In the genomic region with DNA sequence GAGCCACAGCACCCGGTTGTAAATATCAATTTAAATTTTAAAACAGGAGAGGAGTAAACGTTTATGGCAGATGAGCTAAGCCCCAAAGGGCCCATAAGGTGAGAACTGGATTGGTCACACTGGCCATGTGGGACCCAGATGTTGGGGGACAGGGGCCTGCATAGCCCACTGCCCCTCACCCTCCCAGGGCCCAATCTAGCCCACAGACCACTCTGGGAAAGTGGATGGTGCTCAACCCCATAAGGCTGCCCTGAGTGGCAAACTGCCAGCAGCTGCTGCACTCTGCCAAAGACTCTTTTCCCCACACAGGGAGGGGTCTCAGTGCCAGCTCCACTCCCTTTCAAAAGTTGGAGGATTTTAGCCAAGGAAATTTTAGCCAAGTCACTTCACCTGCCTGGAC, we compare ENCODE assay signal across 13 cellular contexts. TPM values are rescaled to one million over a fixed set of nuclear protein-coding genes. Genes with fewer than 3 reads are reported as not detected.
A peak's percentile ranks its signal among the peaks of the same experiment; 100 is the strongest.
DNase-seq lines count a peak whose midpoint lies in the region; ATAC-seq and TF ChIP-seq lines count a peak whose summit lies in the region.
"Had no signal": no experiment of that assay in that cellular context is flagged by ENCODE, and none has a peak within 500 bp of the region (broad histone marks: within the 10 kb centered on the region; RNA-seq: fewer than 3 reads in every experiment).

No MANE protein-coding gene starts in this region.

- POLR2A ChIA-PET in OCI-LY7 (lab: Charles Lee) = interaction anchor here (0.5 to 3.6 kb wide), 7 partner anchors 8 to 162 kb away, joined by 3 to 13 read pairs (median 4); no protein-coding TSS in a partner anchor

- H3F3A ChIP-seq in neural progenitor cell (ENCODE audit: low read depth) = no peaks in the 10 kb centered on the region

- peaks cover 20% of the 10 kb centered on the region for H3K36me3 Mint-ChIP-seq in neural progenitor cell

- H3K79me2 ChIP-seq in OCI-LY7 (ENCODE audit: insufficient read depth, low read depth, low read length) (peaks cover 94% of the 10 kb centered on the region), neural progenitor cell (ENCODE audit: low read depth) (peaks cover 58% of the 10 kb centered on the region)

- TF ChIP-seq POLR2A in heart left ventricle (IDR thresholded peaks at IDR 0.05) = no peak

- ATAC-seq in heart left ventricle = no peak
- no peak for ATAC-seq in GM18519 (IDR thresholded peaks at IDR 0.05; ENCODE audit: low FRiP score, unreplicated experiment)

- CTCF ChIA-PET in OCI-LY7 (lab: Charles Lee; ENCODE audit: unreplicated experiment) = interaction anchor here (0.6 to 2.4 kb wide), 3 partner anchors 8 to 19 kb away, joined by 3 to 9 read pairs (median 3); no protein-coding TSS in a partner anchor

- H3K9me3 Mint-ChIP-seq in neural progenitor cell = no peaks in the 10 kb centered on the region
- H3K9me3 Mint-ChIP-seq: activated CD4-positive, alpha-beta memory T cell treated with anti-CD3 and anti-CD28 coated beads for 36 hours had no signal

- no peak overlapping the region for H3K27ac Mint-ChIP-seq in neural progenitor cell

- peaks cover 27% of the 10 kb centered on the region for H3K4me1 Mint-ChIP-seq in neural progenitor cell

- no peak overlapping the region for H3K4me3 Mint-ChIP-seq in neural progenitor cell
- H3K4me3 Mint-ChIP-seq: activated CD4-positive, alpha-beta memory T cell treated with anti-CD3 and anti-CD28 coated beads for 36 hours had no signal

- H3K4me1 ChIP-seq in BLaER1 treated with 17β-estradiol and CSF1 and Interleukin-3, amounts not matched to agents 10 nM and 100 nM = peaks cover 86 to 100% (median 99%) of the 10 kb centered on the region in 10 experiments
- H3K4me1 ChIP-seq in OCI-LY7 (ENCODE audit: insufficient read depth, low read length, poor library complexity, severe bottlenecking) = peaks cover 79% of the 10 kb centered on the region
- H3K4me1 ChIP-seq in heart left ventricle = peaks cover 23 to 100% (median 96%) of the 10 kb centered on the region in 12 donors
- H3K4me1 ChIP-seq in rectal smooth muscle tissue (ENCODE audit: control insufficient read depth, insufficient read depth, low read length) = peaks cover 65% of the 10 kb centered on the region
- peaks cover 7% of the 10 kb centered on the region for H3K4me1 ChIP-seq in neural progenitor cell

- H3K27me3 ChIP-seq in BLaER1 treated with 17β-estradiol and CSF1 and Interleukin-3, amounts not matched to agents 10 nM and 100 nM = no peaks in the 10 kb centered on the region
- no peaks in the 10 kb centered on the region for H3K27me3 ChIP-seq in heart left ventricle
- H3K27me3 ChIP-seq in rectal smooth muscle tissue (ENCODE audit: control insufficient read depth, insufficient read depth, low read length) = no peaks in the 10 kb centered on the region
- no peaks in the 10 kb centered on the region for H3K27me3 ChIP-seq in neural progenitor cell
- H3K27me3 ChIP-seq: right lobe of liver had no signal

- peaks cover 26 to 97% (median 82%) of the 10 kb centered on the region in 11 experiments for H3K36me3 ChIP-seq in BLaER1 treated with 17β-estradiol and CSF1 and Interleukin-3, amounts not matched to agents 10 nM and 100 nM
- H3K36me3 ChIP-seq in OCI-LY7 (ENCODE audit: insufficient read depth, low read length) (peaks cover 92% of the 10 kb centered on the region), heart left ventricle (peaks cover 0 to 31% (median 15%) of the 10 kb centered on the region in 9 donors), rectal smooth muscle tissue (ENCODE audit: control insufficient read depth, insufficient read depth, low read length) (peaks cover 9% of the 10 kb centered on the region), neural progenitor cell (no peaks in the 10 kb centered on the region)

- no peak overlapping the region for H3K4me3 ChIP-seq in BLaER1 treated with 17β-estradiol and CSF1 and Interleukin-3, amounts not matched to agents 10 nM and 100 nM
- H3K4me3 ChIP-seq in OCI-LY7 (ENCODE audit: low read depth, low read length, poor library complexity, severe bottlenecking) = no peak overlapping the region
- H3K4me3 ChIP-seq in heart left ventricle = no peak overlapping the region
- no peak overlapping the region for H3K4me3 ChIP-seq in rectal smooth muscle tissue (ENCODE audit: low read length)
- H3K4me3 ChIP-seq in neural progenitor cell = no peak overlapping the region
- H3K4me3 ChIP-seq: right lobe of liver had no signal

- H3K27me3 Mint-ChIP-seq in neural progenitor cell (ENCODE audit: insufficient read depth, low read depth) = no peaks in the 10 kb centered on the region
- H3K27me3 Mint-ChIP-seq: activated CD4-positive, alpha-beta memory T cell treated with anti-CD3 and anti-CD28 coated beads for 36 hours had no signal

- intact Hi-C loops in OCI-LY7 (cut with micrococcal nuclease; ENCODE audit: unreplicated experiment) (no loop called here), heart left ventricle (cut with DNase I) (loop anchor here in 2 of 10 donors (5.0 kb wide), 1 partner anchor 43 kb away; the partner anchor contains the start of genes CCDC12 (in 2 of the 2) and NBEAL2 (in 2 of the 2))

- peaks cover 8 to 32% (median 27%) of the 10 kb centered on the region in 11 experiments for H3K9me3 ChIP-seq in BLaER1 treated with 17β-estradiol and CSF1 and Interleukin-3, amounts not matched to agents 10 nM and 100 nM (replicated peaks in 1 of 11)
- H3K9me3 ChIP-seq in OCI-LY7 (ENCODE audit: low read length) (no peaks in the 10 kb centered on the region), heart left ventricle (no peaks in the 10 kb centered on the region), neural progenitor cell (ENCODE audit: low read depth) (no peaks in the 10 kb centered on the region)
- H3K9me3 ChIP-seq: right lobe of liver had no signal

- DNase-seq in OCI-LY7 (ENCODE audit: low spot score) = no peak
- DNase-seq in heart left ventricle = no peak
- no peak for DNase-seq in glomerular visceral epithelial cell (ENCODE audit: extremely low spot score)
- DNase-seq in neural progenitor cell (ENCODE audit: low spot score) = no peak
- no peak for DNase-seq in AG08396 (ENCODE audit: low spot score)
- DNase-seq: activated CD4-positive, alpha-beta memory T cell treated with anti-CD3 and anti-CD28 coated beads for 36 hours; kidney glomerular epithelial cell; NCI-H2171 had no signal

- H2AFZ ChIP-seq in OCI-LY7 (ENCODE audit: low read length) (no peak overlapping the region), neural progenitor cell (replicated peaks) (no peak overlapping the region)

- WGBS in heart left ventricle, 4 donors = 36 to 47% (median 44%) methylated on average over 2 of the region's 2 CpGs

- peaks cover 52 to 100% (median 89%) of the 10 kb centered on the region in 11 experiments for H4K20me1 ChIP-seq in BLaER1 treated with 17β-estradiol and CSF1 and Interleukin-3, amounts not matched to agents 10 nM and 100 nM
- H4K20me1 ChIP-seq in OCI-LY7 (ENCODE audit: insufficient read depth, low read length) (peaks cover 4% of the 10 kb centered on the region; the same call in 1 of the 2 replicates), neural progenitor cell (ENCODE audit: low read depth) (peaks cover 61% of the 10 kb centered on the region)

- no peak for TF ChIP-seq CTCF in OCI-LY7 (conservative IDR thresholded peaks at IDR 0.05; ENCODE audit: low read length)
- TF ChIP-seq CTCF in heart left ventricle (IDR thresholded peaks at IDR 0.05) = no peak
- no peak for TF ChIP-seq CTCF in neural progenitor cell (IDR thresholded peaks at IDR 0.05)

- H3K9me2 ChIP-seq in OCI-LY7 (ENCODE audit: insufficient read depth, low read length) = no peaks in the 10 kb centered on the region

- peak overlapping the region; percentile 60 to 99 (median 83); a peak in 21 of 22 replicates for H3K4me2 ChIP-seq in BLaER1 treated with 17β-estradiol and CSF1 and Interleukin-3, amounts not matched to agents 10 nM and 100 nM
- H3K4me2 ChIP-seq in OCI-LY7 (ENCODE audit: low read length) (no peak overlapping the region), neural progenitor cell (no peak overlapping the region)

- BruUV-seq in OCI-LY7 (replicated peaks; lab: Mats Ljungman, UMichigan) = no TSS peak

- no peak overlapping the region; a peak in 2 of 22 replicates for H3K9ac ChIP-seq in BLaER1 treated with 17β-estradiol and CSF1 and Interleukin-3, amounts not matched to agents 10 nM and 100 nM
- H3K9ac ChIP-seq in rectal smooth muscle tissue (ENCODE audit: low read length) (no peak overlapping the region), neural progenitor cell (no peak overlapping the region)

- peak overlapping the region in 6 of 11 experiments; percentile 2 to 80 (median 58); a peak in 9 of 22 replicates for H3K27ac ChIP-seq in BLaER1 treated with 17β-estradiol and CSF1 and Interleukin-3, amounts not matched to agents 10 nM and 100 nM
- peak overlapping the region; percentile 38 for H3K27ac ChIP-seq in OCI-LY7 (ENCODE audit: low read depth, low read length, poor library complexity, severe bottlenecking)
- peak overlapping the region; percentile 60 to 94 (median 85) for H3K27ac ChIP-seq in heart left ventricle
- H3K27ac ChIP-seq in rectal smooth muscle tissue (ENCODE audit: low read depth, low read length) = peak overlapping the region; percentile 84
- H3K27ac ChIP-seq in neural progenitor cell = no peak overlapping the region

RNA-seq across cellular contexts. Expression of gene CCDC12, which starts 42.5 kb away (rescaled TPM):
- total RNA-seq in OCI-LY7 (2014; rRNA removed; shearing (Covaris generic)) = 74.9 and 102 TPM in 2 replicates
- total RNA-seq in OCI-LY7 (2022) = 107 and 116 TPM in 2 replicates
- 10 to 100 TPM; 27.1 to 36.8 (median 33.3) TPM for total RNA-seq in heart left ventricle
- polyA plus RNA-seq in heart left ventricle = 100 to 1,000 TPM in 1 of 2 donors, 10 to 100 TPM in 1; 83.5 to 120 TPM
- total RNA-seq in neural progenitor cell (ENCODE audit: low replicate concordance) = 17.9 and 44.0 TPM in 2 replicates

RNA-seq across cellular contexts. Expression of gene NBEAL2, which starts 45.4 kb away (rescaled TPM):
- 53.3 and 74.9 TPM in 2 replicates for total RNA-seq in OCI-LY7 (2014; rRNA removed; shearing (Covaris generic))
- total RNA-seq in OCI-LY7 (2022) (129 and 149 TPM in 2 replicates), heart left ventricle (10 to 100 TPM in 6 of 9 donors, 1 to 10 TPM in 3; 8.1 to 41.1 (median 12.0) TPM), neural progenitor cell (ENCODE audit: low replicate concordance) (6.3 and 19.1 TPM in 2 replicates)
- 10 to 100 TPM; 16.3 to 45.7 TPM for polyA plus RNA-seq in heart left ventricle

RNA-seq across cellular contexts. Expression of gene PTH1R, which starts 56.5 kb away (rescaled TPM):
- not detected in 2 replicates for total RNA-seq in OCI-LY7 (2014; rRNA removed; shearing (Covaris generic))
- total RNA-seq in OCI-LY7 (2022) (not detected in 2 replicates), heart left ventricle (10 to 100 TPM in 2 of 9 donors, 1 to 10 TPM in 7; 2.1 to 15.6 (median 6.0) TPM), neural progenitor cell (ENCODE audit: low replicate concordance) (0.43 TPM in 1 of 2 replicates, not detected in the other)
- 10 to 100 TPM in 1 of 2 donors, 1 to 10 TPM in 1; 6.5 to 23.4 TPM for polyA plus RNA-seq in heart left ventricle
- total RNA-seq: activated CD4-positive, alpha-beta memory T cell treated with anti-CD3 and anti-CD28 coated beads for 36 hours; HT-29 had no signal

Comparison
In these comparisons a context has a peak if more than half of its experiments do, and no peak if none do; other contexts are left out.
1. H3K4me2 ChIP-seq: peak in BLaER1 treated with 17β-estradiol and CSF1 and Interleukin-3, amounts not matched to agents 10 nM and 100 nM (11 of 11); none in OCI-LY7 (single experiment) and neural progenitor cell (single experiment).